In genomic region chrX:132483523-132483922, GRCh38 we compare ENCODE assay signal across 1 cellular context.
A peak's percentile ranks its signal among the peaks of the same experiment; 100 is the strongest.
TF ChIP-seq lines count a peak whose summit lies in the region.

No MANE protein-coding gene starts in this region.

TF ChIP-seq in HepG2, 621 proteins besides CTCF, POLR2A, EP300 and RAD21 (continued from another document and continues in another):
- TF ChIP-seq ZBTB34 (CRISPR knock-in tag; IDR thresholded peaks at IDR 0.05) (no peak), SOX13 (IDR thresholded peaks at IDR 0.05) (no peak), SOX13 (CRISPR knock-in tag; conservative IDR thresholded peaks at IDR 0.05 in 1 of 2, IDR thresholded peaks at IDR 0.05 in 1 of 2) (peak in 1 of 2 experiments; percentile 79; a peak in 2 of 4 replicates), FOXA1 (IDR thresholded peaks at IDR 0.05) (no peak), FOXA1 (CRISPR knock-in tag; IDR thresholded peaks at IDR 0.05) (0 out of 2 replicates have a peak, but pooled peaks have one; percentile 9), ZNF652 (CRISPR knock-in tag; IDR thresholded peaks at IDR 0.05; ENCODE audit: borderline replicate concordance, low read depth) (no peak), ZNF496 (CRISPR knock-in tag; IDR thresholded peaks at IDR 0.05; ENCODE audit: insufficient replicate concordance) (no peak), ZNF33A (CRISPR knock-in tag; IDR thresholded peaks at IDR 0.05; ENCODE audit: borderline replicate concordance) (no peak), HBP1 (CRISPR knock-in tag; IDR thresholded peaks at IDR 0.05; ENCODE audit: low read depth) (no peak), SOX6 (IDR thresholded peaks at IDR 0.05) (no peak), SOX6 (CRISPR knock-in tag; IDR thresholded peaks at IDR 0.05) (peak; percentile 70), ZNF335 (CRISPR knock-in tag; IDR thresholded peaks at IDR 0.05) (no peak), CENPBD1 (CRISPR knock-in tag; IDR thresholded peaks at IDR 0.05; ENCODE audit: borderline replicate concordance, low read depth) (no peak), ARNT2 (CRISPR knock-in tag; IDR thresholded peaks at IDR 0.05; ENCODE audit: low read depth) (no peak), SNAPC5 (CRISPR knock-in tag; IDR thresholded peaks at IDR 0.05; ENCODE audit: borderline replicate concordance) (no peak), ZNF44 (CRISPR knock-in tag; IDR thresholded peaks at IDR 0.05) (no peak), ZNF124 (CRISPR knock-in tag; IDR thresholded peaks at IDR 0.05) (no peak), ZSCAN20 (CRISPR knock-in tag; IDR thresholded peaks at IDR 0.05; ENCODE audit: borderline replicate concordance) (no peak), ZMYM2 (CRISPR knock-in tag; IDR thresholded peaks at IDR 0.05) (no peak), SOX5 (CRISPR knock-in tag; IDR thresholded peaks at IDR 0.05; ENCODE audit: borderline replicate concordance) (peak; percentile 58; the same call in 1 of the 2 replicates), NAIF1 (CRISPR knock-in tag; IDR thresholded peaks at IDR 0.05; ENCODE audit: borderline replicate concordance) (no peak), HOMEZ (CRISPR knock-in tag; IDR thresholded peaks at IDR 0.05; ENCODE audit: low read depth) (no peak), RELA (CRISPR knock-in tag; IDR thresholded peaks at IDR 0.05) (no peak), THAP7 (CRISPR knock-in tag; IDR thresholded peaks at IDR 0.05) (no peak), HNF4A (CRISPR knock-in tag; IDR thresholded peaks at IDR 0.05) (peak; percentile 67), RBM39 (IDR thresholded peaks at IDR 0.05; ENCODE audit: low read depth, low read length, poor library complexity, severe bottlenecking) (no peak), ZNF772 (CRISPR knock-in tag; IDR thresholded peaks at IDR 0.05) (no peak), ZNF800 (CRISPR knock-in tag; IDR thresholded peaks at IDR 0.05) (no peak), THRA (CRISPR knock-in tag; IDR thresholded peaks at IDR 0.05; ENCODE audit: borderline replicate concordance) (no peak), TFDP2 (CRISPR knock-in tag; IDR thresholded peaks at IDR 0.05) (no peak), ZNF251 (CRISPR knock-in tag; IDR thresholded peaks at IDR 0.05) (no peak), MED1 (CRISPR knock-in tag; IDR thresholded peaks at IDR 0.05) (peak; percentile 46; the same call in 1 of the 2 replicates), HNRNPK (IDR thresholded peaks at IDR 0.05; ENCODE audit: low read depth, low read length, poor library complexity, severe bottlenecking) (no peak), LBX2 (CRISPR knock-in tag; IDR thresholded peaks at IDR 0.05; ENCODE audit: borderline replicate concordance) (no peak), PRPF4 (IDR thresholded peaks at IDR 0.05; ENCODE audit: low read depth, low read length, poor library complexity, severe bottlenecking) (no peak), ZFX (CRISPR knock-in tag; IDR thresholded peaks at IDR 0.05; ENCODE audit: low read depth) (no peak), ZBTB7B (CRISPR knock-in tag; IDR thresholded peaks at IDR 0.05) (no peak), ZFP82 (CRISPR knock-in tag; IDR thresholded peaks at IDR 0.05; ENCODE audit: borderline replicate concordance) (no peak), ZBTB8A (CRISPR knock-in tag; IDR thresholded peaks at IDR 0.05; ENCODE audit: borderline replicate concordance, low read depth) (no peak), CBX2 (IDR thresholded peaks at IDR 0.05; ENCODE audit: low read depth, low read length) (no peak), CBX2 (CRISPR knock-in tag; IDR thresholded peaks at IDR 0.05; ENCODE audit: low read depth) (no peak), JARID2 (CRISPR knock-in tag; IDR thresholded peaks at IDR 0.05; ENCODE audit: insufficient replicate concordance) (no peak), SRSF9 (IDR thresholded peaks at IDR 0.05; ENCODE audit: borderline replicate concordance, insufficient read depth, low read depth, low read length, poor library complexity, severe bottlenecking) (no peak), PLRG1 (conservative IDR thresholded peaks at IDR 0.05) (no peak), HMGA1 (CRISPR knock-in tag; conservative IDR thresholded peaks at IDR 0.05) (no peak), ZNF790 (CRISPR knock-in tag; IDR thresholded peaks at IDR 0.05; ENCODE audit: borderline replicate concordance) (no peak), ZNF546 (CRISPR knock-in tag; conservative IDR thresholded peaks at IDR 0.05) (no peak), ZBTB14 (CRISPR knock-in tag; IDR thresholded peaks at IDR 0.05) (no peak), HMG20A (CRISPR knock-in tag; IDR thresholded peaks at IDR 0.05; ENCODE audit: borderline replicate concordance) (peak; percentile 14; the same call in 1 of the 2 replicates), FOXP1 (IDR thresholded peaks at IDR 0.05) (no peak), FOXP1 (CRISPR knock-in tag; IDR thresholded peaks at IDR 0.05) (peak; percentile 56; the same call in 1 of the 2 replicates), HNF4G (IDR thresholded peaks at IDR 0.05; ENCODE audit: borderline replicate concordance, low read depth, low read length) (0 out of 2 replicates have a peak, but pooled peaks have one; percentile 30), HNF4G (CRISPR knock-in tag; IDR thresholded peaks at IDR 0.05; ENCODE audit: borderline replicate concordance, low read depth) (no peak), SKI (IDR thresholded peaks at IDR 0.05; ENCODE audit: partially characterized antibody) (no peak), ONECUT2 (CRISPR knock-in tag; IDR thresholded peaks at IDR 0.05) (no peak), ATAD3A (CRISPR knock-in tag; IDR thresholded peaks at IDR 0.05) (no peak), PHF20 (CRISPR knock-in tag; IDR thresholded peaks at IDR 0.05) (no peak), PCBP2 (optimal IDR thresholded peaks at IDR 0.05; ENCODE audit: low read depth, low read length, poor library complexity, severe bottlenecking) (no peak), ZNF234 (CRISPR knock-in tag; conservative IDR thresholded peaks at IDR 0.05) (no peak), ZNF580 (CRISPR knock-in tag; IDR thresholded peaks at IDR 0.05; ENCODE audit: borderline replicate concordance, low read depth) (no peak), FOXP4 (CRISPR knock-in tag; IDR thresholded peaks at IDR 0.05) (peak; percentile 56), TP53 (CRISPR knock-in tag; conservative IDR thresholded peaks at IDR 0.05) (no peak)
